Comparison of ENCODE assay signal across 12 cellular contexts in the genomic region with DNA sequence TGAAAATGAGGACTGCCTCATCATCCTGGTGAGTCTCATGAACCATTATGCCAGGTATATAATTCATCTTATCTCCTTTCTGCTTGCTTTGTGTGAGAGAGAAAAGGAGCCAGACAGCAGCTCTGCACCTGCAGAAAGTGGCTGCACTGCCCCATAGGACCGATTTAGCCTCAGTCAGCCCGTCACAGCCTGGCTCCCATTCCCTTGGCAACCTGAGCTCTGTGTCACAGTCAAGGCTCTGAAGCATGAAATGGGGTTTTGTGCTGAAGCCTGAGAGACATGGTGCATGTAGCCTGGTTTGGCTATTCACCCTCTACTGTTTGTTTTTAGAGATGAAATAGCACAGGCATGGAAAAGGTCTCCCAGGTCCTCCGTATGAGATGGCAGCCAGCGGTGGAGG.
DNase-seq lines count a peak whose midpoint lies in the region; ATAC-seq and TF ChIP-seq lines count a peak whose summit lies in the region.
"Had no signal": no experiment of that assay in that cellular context is flagged by ENCODE, and none has a peak within 500 bp of the region (broad histone marks: within the 10 kb centered on the region; RNA-seq: fewer than 3 reads in every experiment).

No MANE protein-coding gene starts in this region.

- no peak overlapping the region for H3K27ac ChIP-seq in thyroid gland
- H3K27ac ChIP-seq in SJCRH30: no peak overlapping the region
- H3K27ac ChIP-seq in prostate gland: no peak overlapping the region
- H3K27ac ChIP-seq in RWPE1: no peak overlapping the region
- H3K27ac ChIP-seq: colonic mucosa, neutrophil had no signal

- POLR2A ChIA-PET in RWPE1 (lab: Yijun Ruan, JAX; ENCODE audit: low non-redundant PET): no interaction called here

- H3K4me1 ChIP-seq in thyroid gland (peaks cover 0 to 24% of the 10 kb centered on the region in 2 donors), SJCRH30 (no peaks in the 10 kb centered on the region), prostate gland (replicated peaks) (peaks cover 3% of the 10 kb centered on the region)
- H3K4me1 ChIP-seq: colonic mucosa had no signal

- CTCF ChIA-PET in RWPE1 (lab: Yijun Ruan, JAX): no interaction called here

- intact Hi-C loops in thyroid gland (cut with DNase I) (no loop called here), prostate gland (cut with DNase I) (no loop called here)

- H3K4me3 ChIP-seq in thyroid gland (replicated peaks in 1 of 3): no peak overlapping the region
- H3K4me3 ChIP-seq in SJCRH30: no peak overlapping the region
- no peak overlapping the region for H3K4me3 ChIP-seq in prostate gland
- H3K4me3 ChIP-seq: colonic mucosa had no signal

- DNase-seq in NCI-H748 (lab: John Stamatoyannopoulos, UW; ENCODE audit: unreplicated experiment) (peak; percentile 77), NCI-H748 treated with DMSO at 0.1 percent for 48 hours (lab: John Stamatoyannopoulos, UW) (no peak), NCI-H774 (lab: John Stamatoyannopoulos, UW) (peak; percentile 46), thyroid gland (peak; percentile 66 to 78), SJCRH30 (no peak), prostate gland (ENCODE audit: low spot score) (no peak), RWPE1 (ENCODE audit: low spot score) (no peak)
- DNase-seq: activated naive CD8-positive, alpha-beta T cell treated with anti-CD3 and anti-CD28 coated beads for 36 hours; colonic mucosa had no signal

- H3K27me3 ChIP-seq in thyroid gland: no peaks in the 10 kb centered on the region
- H3K27me3 ChIP-seq in SJCRH30: no peaks in the 10 kb centered on the region
- H3K27me3 ChIP-seq in prostate gland (replicated peaks; ENCODE audit: insufficient read depth): no peaks in the 10 kb centered on the region
- H3K27me3 ChIP-seq: colonic mucosa, neutrophil had no signal

- no peaks in the 10 kb centered on the region for H3K9me3 ChIP-seq in thyroid gland
- H3K9me3 ChIP-seq in SJCRH30 (replicated peaks): no peaks in the 10 kb centered on the region
- no peaks in the 10 kb centered on the region for H3K9me3 ChIP-seq in prostate gland
- H3K9me3 ChIP-seq: colonic mucosa, neutrophil had no signal

- peak; percentile 48 for ATAC-seq in HG03378 (IDR thresholded peaks at IDR 0.05; ENCODE audit: unreplicated experiment)
- ATAC-seq: left lobe of liver had no signal

- H3K36me3 ChIP-seq in thyroid gland: no peaks in the 10 kb centered on the region
- no peaks in the 10 kb centered on the region for H3K36me3 ChIP-seq in SJCRH30
- H3K36me3 ChIP-seq in prostate gland: no peaks in the 10 kb centered on the region
- H3K36me3 ChIP-seq: colonic mucosa, neutrophil had no signal

- TF ChIP-seq POLR2A in thyroid gland (IDR thresholded peaks at IDR 0.05) (no peak), prostate gland (IDR thresholded peaks at IDR 0.05) (no peak)

- TF ChIP-seq CTCF in thyroid gland (IDR thresholded peaks at IDR 0.05): no peak
- TF ChIP-seq CTCF in prostate gland (IDR thresholded peaks at IDR 0.05): no peak
- TF ChIP-seq CTCF in RWPE1 (conservative IDR thresholded peaks at IDR 0.05; ENCODE audit: low read depth): no peak

- 30% methylated on average over 4 of the region's 4 CpGs for WGBS in thyroid gland, 2 donors
- WGBS in prostate gland: 72% methylated on average over 4 of the region's 4 CpGs

Comparison
In these comparisons a context has a peak if more than half of its experiments do, and no peak if none do; other contexts are left out.
1. DNase-seq: peak in NCI-H748 (single experiment), NCI-H774 (single experiment) and thyroid gland (2 of 2); none in NCI-H748 treated with DMSO at 0.1 percent for 48 hours (single experiment), SJCRH30 (0 of 2), prostate gland (single experiment) and RWPE1 (single experiment).